8 cellular contexts compared by ENCODE assay signal in the genomic region with DNA sequence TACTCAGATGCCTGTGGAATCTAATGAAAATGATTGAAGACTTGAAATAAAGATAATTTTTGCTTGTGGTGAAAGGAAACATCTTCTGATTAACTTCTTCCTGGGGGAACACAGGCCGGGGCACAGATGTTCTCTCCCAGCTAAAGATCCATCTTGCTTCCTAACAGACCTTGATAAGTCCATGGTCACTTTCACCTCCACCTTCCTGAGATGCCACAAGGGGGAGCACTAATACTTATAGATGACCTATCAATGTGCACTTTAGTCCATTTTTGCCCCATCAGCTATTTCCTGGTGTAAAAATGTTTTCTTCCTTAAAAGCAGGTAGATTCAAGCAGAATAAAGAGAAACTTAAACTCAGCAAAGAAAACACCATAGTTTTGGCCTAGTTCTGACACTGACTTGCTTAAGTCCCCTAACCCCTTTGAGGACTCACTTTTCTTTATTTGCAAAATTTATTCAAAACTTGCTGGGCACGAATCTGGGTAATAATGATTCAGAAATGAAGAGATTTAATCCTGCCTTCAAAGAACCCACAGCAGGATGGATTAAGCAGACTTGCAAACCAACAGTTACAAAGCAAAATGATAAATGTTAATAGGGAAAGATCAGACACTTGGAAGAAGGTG.
DNase-seq lines count a peak whose midpoint lies in the region; ATAC-seq and TF ChIP-seq lines count a peak whose summit lies in the region.

No MANE protein-coding gene starts in this region.

- no peaks in the 10 kb centered on the region for H3K36me3 Mint-ChIP-seq in activated naive CD4-positive, alpha-beta T cell treated with anti-CD3 and anti-CD28 coated beads, Interleukin-2, amount 10 ng/mL, durations not matched to agents 7 days and 5 days
- H3K36me3 Mint-ChIP-seq in stimulated activated memory B cell treated with anti-CD40 and anti-IgM and Interleukin-4, amounts not matched to agents 10 μg/mL and 1 μg/mL and 100 μg/mL, for 72 hours = no peaks in the 10 kb centered on the region

- BruUV-seq in HCT116 (replicated peaks; lab: Mats Ljungman, UMichigan) = no TSS peak

- RAD21 ChIA-PET in HCT116 (lab: Charles Lee; ENCODE audit: low non-redundant PET in 1 of 2, low total read pairs in 2 of 2, uncharacterized antibody in 2 of 2, unreplicated experiment in 2 of 2) = interaction anchor here (0.6 to 2.0 kb wide), 5 partner anchors 139 to 873 kb away, joined by 3 to 6 read pairs (median 4); no protein-coding TSS in a partner anchor

- no peaks in the 10 kb centered on the region for H3K9me3 Mint-ChIP-seq in activated naive CD4-positive, alpha-beta T cell treated with anti-CD3 and anti-CD28 coated beads, Interleukin-2, amount 10 ng/mL, durations not matched to agents 7 days and 5 days
- H3K9me3 Mint-ChIP-seq in stimulated activated memory B cell treated with anti-CD40 and anti-IgM and Interleukin-4, amounts not matched to agents 10 μg/mL and 1 μg/mL and 100 μg/mL, for 72 hours = no peaks in the 10 kb centered on the region

- H3K9me2 ChIP-seq in HCT116 (ENCODE audit: insufficient read depth) = no peaks in the 10 kb centered on the region

- peak; percentile 92 for TF ChIP-seq RAD21 in HCT116 (IDR thresholded peaks at IDR 0.05; ENCODE audit: low read depth)

- DNase-seq in GM10248 (ENCODE audit: extremely low spot score) (peak; percentile 24), HCT116 (ENCODE audit: low read depth, low spot score) (peak; percentile 78), MG63 (peak; percentile 38), SHP77 (lab: John Stamatoyannopoulos, UW) (peak; percentile 43 to 69), left cardiac atrium (peak; percentile 52), retinal pigment epithelial cell (ENCODE audit: low read depth) (peak; percentile 73)
- peak; percentile 71 for DNase-seq in activated naive CD4-positive, alpha-beta T cell treated with anti-CD3 and anti-CD28 coated beads, Interleukin-2, amount 10 ng/mL, durations not matched to agents 7 days and 5 days

- no peaks in the 10 kb centered on the region for H3K27me3 Mint-ChIP-seq in activated naive CD4-positive, alpha-beta T cell treated with anti-CD3 and anti-CD28 coated beads, Interleukin-2, amount 10 ng/mL, durations not matched to agents 7 days and 5 days
- H3K27me3 Mint-ChIP-seq in stimulated activated memory B cell treated with anti-CD40 and anti-IgM and Interleukin-4, amounts not matched to agents 10 μg/mL and 1 μg/mL and 100 μg/mL, for 72 hours = no peaks in the 10 kb centered on the region

- H3K4me2 ChIP-seq in HCT116 (ENCODE audit: low read length) = no peak overlapping the region

- H3K9ac ChIP-seq in HCT116 (ENCODE audit: low read length) = no peak overlapping the region

- no peaks in the 10 kb centered on the region for H3K9me3 ChIP-seq in HCT116 (ENCODE audit: control insufficient read depth in 1 of 2, insufficient read depth in 1 of 2, low read depth in 1 of 2, low read length in 2 of 2)
- H3K9me3 ChIP-seq in MG63 = no peaks in the 10 kb centered on the region

- no peak overlapping the region for H3K27ac ChIP-seq in HCT116 (ENCODE audit: low read depth, low read length)

- no peaks in the 10 kb centered on the region for H3K4me1 Mint-ChIP-seq in activated naive CD4-positive, alpha-beta T cell treated with anti-CD3 and anti-CD28 coated beads, Interleukin-2, amount 10 ng/mL, durations not matched to agents 7 days and 5 days
- no peaks in the 10 kb centered on the region for H3K4me1 Mint-ChIP-seq in stimulated activated memory B cell treated with anti-CD40 and anti-IgM and Interleukin-4, amounts not matched to agents 10 μg/mL and 1 μg/mL and 100 μg/mL, for 72 hours

- no peaks in the 10 kb centered on the region for H3K79me2 ChIP-seq in HCT116 (ENCODE audit: insufficient read depth, low read length)

- H3K4me1 ChIP-seq in HCT116 (ENCODE audit: control insufficient read depth in 1 of 2, insufficient read depth in 2 of 2, low read length in 2 of 2) = no peaks in the 10 kb centered on the region

- intact Hi-C loops in HCT116 (cut with micrococcal nuclease) (loop anchor here (1.0 kb wide), 2 partner anchors 265 to 528 kb away; no protein-coding TSS in a partner anchor), left cardiac atrium (cut with DNase I) (loop anchor here in 1 of 2 donors (1.0 kb wide), 1 partner anchor 528 kb away; no protein-coding TSS in a partner anchor)

- TF ChIP-seq CTCF in GM10248 (IDR thresholded peaks at IDR 0.05; ENCODE audit: control extremely low read depth, extremely low read depth, low read depth, missing control alignments) (peak; percentile 72), HCT116 (IDR thresholded peaks at IDR 0.05 in 2 of 3, conservative IDR thresholded peaks at IDR 0.05 in 1 of 3; ENCODE audit: borderline replicate concordance in 1 of 3, insufficient read depth in 1 of 3, low read depth in 2 of 3, low read length in 2 of 3) (peak; percentile 72 to 82 (median 82)), retinal pigment epithelial cell (conservative IDR thresholded peaks at IDR 0.05; ENCODE audit: low read depth, low read length) (peak; percentile 82)

- no peaks in the 10 kb centered on the region for H3K27me3 ChIP-seq in HCT116 (ENCODE audit: insufficient read depth, low read length)
- H3K27me3 ChIP-seq in MG63 = no peaks in the 10 kb centered on the region

- H3K27ac Mint-ChIP-seq in activated naive CD4-positive, alpha-beta T cell treated with anti-CD3 and anti-CD28 coated beads, Interleukin-2, amount 10 ng/mL, durations not matched to agents 7 days and 5 days = no peak overlapping the region
- H3K27ac Mint-ChIP-seq in stimulated activated memory B cell treated with anti-CD40 and anti-IgM and Interleukin-4, amounts not matched to agents 10 μg/mL and 1 μg/mL and 100 μg/mL, for 72 hours = no peak overlapping the region

- peak; percentile 98 for ATAC-seq in HCT116
- ATAC-seq in left cardiac atrium = peak; percentile 80
- no peak for ATAC-seq in stimulated activated memory B cell treated with anti-CD40 and anti-IgM and Interleukin-4, amounts not matched to agents 10 μg/mL and 1 μg/mL and 100 μg/mL, for 72 hours

- H4K20me1 ChIP-seq in HCT116 (ENCODE audit: insufficient read depth) = no peaks in the 10 kb centered on the region

- H3K4me3 Mint-ChIP-seq in activated naive CD4-positive, alpha-beta T cell treated with anti-CD3 and anti-CD28 coated beads, Interleukin-2, amount 10 ng/mL, durations not matched to agents 7 days and 5 days = no peak overlapping the region
- H3K4me3 Mint-ChIP-seq in stimulated activated memory B cell treated with anti-CD40 and anti-IgM and Interleukin-4, amounts not matched to agents 10 μg/mL and 1 μg/mL and 100 μg/mL, for 72 hours = no peak overlapping the region

- POLR2A ChIA-PET in GM10248 (lab: Yijun Ruan, JAX) = no interaction called here
- POLR2A ChIA-PET in HCT116 (lab: Charles Lee) = interaction anchor here (1.1 to 1.5 kb wide), 2 partner anchors 527 to 536 kb away, joined by 3 read pairs; no protein-coding TSS in a partner anchor

- no peak overlapping the region for H3K4me3 ChIP-seq in HCT116 (replicated peaks in 1 of 2; ENCODE audit: low read depth in 1 of 2, low read length in 2 of 2)
- H3K4me3 ChIP-seq in MG63 = no peak overlapping the region
- H3K4me3 ChIP-seq in retinal pigment epithelial cell (ENCODE audit: low read length) = no peak overlapping the region

- H3K36me3 ChIP-seq in HCT116 (ENCODE audit: control insufficient read depth in 1 of 2, insufficient read depth in 2 of 2, low read length in 2 of 2) = no peaks in the 10 kb centered on the region
- H3K36me3 ChIP-seq in MG63 = no peaks in the 10 kb centered on the region

- no peak overlapping the region for H2AFZ ChIP-seq in HCT116 (ENCODE audit: low read depth, low read length, poor library complexity, severe bottlenecking)

- TF ChIP-seq POLR2A in HCT116 (IDR thresholded peaks at IDR 0.05; ENCODE audit: borderline replicate concordance, extremely low read depth, insufficient read depth, insufficient read length) = no peak

- CTCF ChIA-PET in GM10248 (lab: Yijun Ruan, JAX) (interaction anchor here (0.7 to 4.9 kb wide), 39 partner anchors 11 to 870 kb away, joined by 3 to 86 read pairs (median 4); no protein-coding TSS in a partner anchor), HCT116 (lab: Charles Lee) (interaction anchor here (0.6 to 3.4 kb wide), 26 partner anchors 8 to 1077 kb away, joined by 3 to 53 read pairs (median 3); no protein-coding TSS in a partner anchor)
- CTCF ChIA-PET in activated naive CD4-positive, alpha-beta T cell treated with anti-CD3 and anti-CD28 coated beads, Interleukin-2, amount 10 ng/mL, durations not matched to agents 7 days and 5 days (lab: Charles Lee) = interaction anchor here (0.8 to 4.5 kb wide), 14 partner anchors 12 to 870 kb away, joined by 3 to 43 read pairs (median 6); no protein-coding TSS in a partner anchor

TF ChIP-seq in HCT116, 20 proteins besides CTCF, POLR2A, EP300 and RAD21:
- TF ChIP-seq SRF (IDR thresholded peaks at IDR 0.05; ENCODE audit: low read depth) (no peak), YY1 (IDR thresholded peaks at IDR 0.05; ENCODE audit: extremely low read depth, insufficient replicate concordance, low read depth, low read length) (peak; percentile 43)

Comparison
In these comparisons a context has a peak if more than half of its experiments do, and no peak if none do; other contexts are left out.
1. DNase-seq: peak in every context shown above with its lines; median percentile 78 in HCT116; 73 in retinal pigment epithelial cell; 71 in activated naive CD4-positive, alpha-beta T cell treated with anti-CD3 and anti-CD28 coated beads, Interleukin-2, amount 10 ng/mL, durations not matched to agents 7 days and 5 days; 56 in SHP77; 52 in left cardiac atrium; 38 in MG63; 24 in GM10248.